In the genomic region with DNA sequence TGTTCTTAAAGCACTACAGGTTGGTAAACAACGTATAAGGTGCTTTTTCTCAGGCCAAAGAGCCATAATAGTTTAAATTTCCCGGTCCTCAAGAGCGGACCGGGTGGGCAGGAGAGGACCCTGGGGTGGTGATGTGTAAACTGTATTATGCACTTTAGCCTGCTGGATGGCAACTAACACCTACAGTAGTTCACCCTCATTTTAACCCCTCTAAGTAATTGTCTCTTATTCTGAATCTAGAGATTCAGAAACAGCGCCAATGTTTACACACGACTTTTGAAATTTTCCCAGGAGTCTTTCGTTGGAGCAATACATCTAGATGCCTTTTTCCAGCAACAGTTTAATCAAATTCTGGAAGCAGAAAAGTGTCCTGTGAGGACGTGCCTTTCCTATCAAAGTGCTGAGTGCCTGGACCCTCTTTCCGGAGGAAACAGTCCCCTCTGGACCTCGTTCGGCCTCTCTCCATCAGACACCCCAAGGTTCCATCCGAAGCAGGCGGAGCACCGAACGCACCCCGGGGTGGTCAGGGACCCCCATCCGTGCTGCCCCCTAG, we compare ENCODE assay signal across 8 cellular contexts. TPM values are rescaled to one million over a fixed set of nuclear protein-coding genes. Genes with fewer than 3 reads are reported as not detected.
A peak's percentile ranks its signal among the peaks of the same experiment; 100 is the strongest.
DNase-seq lines count a peak whose midpoint lies in the region; ATAC-seq and TF ChIP-seq lines count a peak whose summit lies in the region.

No MANE protein-coding gene starts in this region.

- peaks cover 9% of the 10 kb centered on the region for H3K4me1 ChIP-seq in CD4-positive, alpha-beta memory T cell (ENCODE audit: insufficient read depth, low read length)
- H3K4me1 ChIP-seq in endocrine pancreas (ENCODE audit: control insufficient read depth, insufficient read depth, low read length) (peaks cover 9% of the 10 kb centered on the region), neuronal stem cell (ENCODE audit: control insufficient read depth in 2 of 2, insufficient read depth in 1 of 2, low read depth in 1 of 2, low read length in 2 of 2) (peaks cover 0 to 6% of the 10 kb centered on the region in 2 donors)

- no peak overlapping the region for H2BK12ac ChIP-seq in neuronal stem cell (ENCODE audit: low read length)

- H4K8ac ChIP-seq in neuronal stem cell (ENCODE audit: low read depth, low read length) = peak overlapping the region; percentile 82

- peak overlapping the region; percentile 63 for H3K14ac ChIP-seq in neuronal stem cell (ENCODE audit: low read length)

- peak overlapping the region; percentile 37 for H3K23ac ChIP-seq in neuronal stem cell (ENCODE audit: low read depth, low read length, poor library complexity)

- peak overlapping the region; percentile 55 for H3K4ac ChIP-seq in neuronal stem cell (ENCODE audit: low read length)

- peak overlapping the region; percentile 96 for H3K4me2 ChIP-seq in neuronal stem cell (ENCODE audit: insufficient read depth, low read length, poor library complexity, severe bottlenecking)

- H2BK15ac ChIP-seq in neuronal stem cell (ENCODE audit: low read length) = peak overlapping the region; percentile 99

- WGBS in neuronal stem cell (ENCODE audit: extremely low coverage in 2 of 2, insufficient read length in 2 of 2, insufficient replicate concordance in 1 of 2), 2 donors = no CpG with 5 or more reads among the region's 17 CpGs

- intact Hi-C loops in CD4-positive, alpha-beta memory T cell (cut with micrococcal nuclease) = no loop called here

- H2AFZ ChIP-seq in neuronal stem cell (ENCODE audit: low read length) = peak overlapping the region; percentile 99

- H3K9me3 ChIP-seq in CD4-positive, alpha-beta memory T cell (ENCODE audit: control insufficient read depth in 1 of 2, low read length in 2 of 2) = no peaks in the 10 kb centered on the region
- H3K9me3 ChIP-seq in MG63 (no peaks in the 10 kb centered on the region), endocrine pancreas (ENCODE audit: control insufficient read depth, low read length) (no peaks in the 10 kb centered on the region), neuronal stem cell (replicated peaks in 1 of 2; ENCODE audit: control insufficient read depth in 2 of 2, insufficient read depth in 1 of 2, low read depth in 1 of 2, low read length in 2 of 2) (peaks cover 0 to 4% of the 10 kb centered on the region in 2 donors)

- peaks cover 2 to 27% (median 14%) of the 10 kb centered on the region in 4 donors for H3K4me1 Mint-ChIP-seq in CD4-positive, alpha-beta memory T cell

- peak overlapping the region; percentile 74 for H2BK120ac ChIP-seq in neuronal stem cell (ENCODE audit: low read depth, low read length)

- peaks cover 9% of the 10 kb centered on the region for H3K27me3 ChIP-seq in CD4-positive, alpha-beta memory T cell (ENCODE audit: insufficient read depth, low read length)
- H3K27me3 ChIP-seq in MG63 = peaks cover 44% of the 10 kb centered on the region
- no peaks in the 10 kb centered on the region for H3K27me3 ChIP-seq in endocrine pancreas (ENCODE audit: control insufficient read depth, insufficient read depth, low read length)
- H3K27me3 ChIP-seq in neuronal stem cell (ENCODE audit: control insufficient read depth in 3 of 3, insufficient read depth in 3 of 3, low read depth in 1 of 3, low read length in 3 of 3) = peaks cover 0 to 78% (median 0%) of the 10 kb centered on the region in 3 experiments

- peak overlapping the region; percentile 43 for H4K91ac ChIP-seq in neuronal stem cell (ENCODE audit: low read depth, low read length, poor library complexity)

- H3K79me1 ChIP-seq in neuronal stem cell (ENCODE audit: low read depth, low read length) = peaks cover 4% of the 10 kb centered on the region

- H3K9me3 Mint-ChIP-seq in CD4-positive, alpha-beta memory T cell = no peaks in the 10 kb centered on the region

- CTCF ChIA-PET in CD4-positive, alpha-beta memory T cell (lab: Charles Lee; ENCODE audit: partially characterized antibody) = no interaction called here

- POLR2A ChIA-PET in CD4-positive, alpha-beta memory T cell (lab: Charles Lee; ENCODE audit: partially characterized antibody) = no interaction called here

- no peak for DNase-seq in CD4-positive, alpha-beta memory T cell
- DNase-seq in MG63 (no peak), neuronal stem cell (ENCODE audit: low spot score) (no peak), GM10266 (ENCODE audit: extremely low spot score) (no peak), mesenteric fat pad (ENCODE audit: low spot score) (no peak), dedifferentiated amniotic fluid mesenchymal stem cell (ENCODE audit: extremely low spot score) (no peak)

- ATAC-seq in HG03565 (IDR thresholded peaks at IDR 0.05; ENCODE audit: unreplicated experiment) = no peak

- no peak overlapping the region for H2BK5ac ChIP-seq in neuronal stem cell (ENCODE audit: low read length)

- no peak overlapping the region for H3K27ac ChIP-seq in CD4-positive, alpha-beta memory T cell (ENCODE audit: low read depth, low read length)
- H3K27ac ChIP-seq in neuronal stem cell (replicated peaks; ENCODE audit: low read length) = no peak overlapping the region

- H3K27me3 Mint-ChIP-seq in CD4-positive, alpha-beta memory T cell = peaks cover 33 to 41% of the 10 kb centered on the region in 2 donors

- peak overlapping the region; percentile 44 to 85 (median 64) for H3K4me3 Mint-ChIP-seq in CD4-positive, alpha-beta memory T cell

- H2AK5ac ChIP-seq in neuronal stem cell (ENCODE audit: low read depth, low read length) = no peak overlapping the region

- no peak for TF ChIP-seq CTCF in GM10266 (IDR thresholded peaks at IDR 0.05; ENCODE audit: control insufficient read depth, insufficient read depth, low read depth, missing control alignments)

- H3K36me3 ChIP-seq in CD4-positive, alpha-beta memory T cell (ENCODE audit: insufficient read depth, low read length) = no peaks in the 10 kb centered on the region
- H3K36me3 ChIP-seq in MG63 = no peaks in the 10 kb centered on the region
- H3K36me3 ChIP-seq in endocrine pancreas (ENCODE audit: control insufficient read depth, insufficient read depth, low read length) = no peaks in the 10 kb centered on the region
- no peaks in the 10 kb centered on the region for H3K36me3 ChIP-seq in neuronal stem cell (replicated peaks in 1 of 2; ENCODE audit: control insufficient read depth in 2 of 2, insufficient read depth in 2 of 2, low read length in 2 of 2)

- peak overlapping the region in 1 of 2 donors; percentile 32 for H3K4me3 ChIP-seq in CD4-positive, alpha-beta memory T cell (ENCODE audit: low read length in 2 of 2)
- peak overlapping the region; percentile 47; the same call in 1 of the 2 replicates for H3K4me3 ChIP-seq in MG63
- H3K4me3 ChIP-seq in endocrine pancreas (ENCODE audit: control insufficient read depth, insufficient read depth, low read length) = peak overlapping the region; percentile 80
- H3K4me3 ChIP-seq in neuronal stem cell (ENCODE audit: low read length in 2 of 2) = peak overlapping the region; percentile 61 to 92

- H3K18ac ChIP-seq in neuronal stem cell (ENCODE audit: low read length) = peak overlapping the region; percentile 99

- no peaks in the 10 kb centered on the region for H3K36me3 Mint-ChIP-seq in CD4-positive, alpha-beta memory T cell

- peak overlapping the region; percentile 58 for H3K9ac ChIP-seq in endocrine pancreas (ENCODE audit: control insufficient read depth, insufficient read depth, low read length)
- peak overlapping the region; percentile 93 for H3K9ac ChIP-seq in neuronal stem cell (ENCODE audit: low read depth, low read length, poor library complexity)

- H3K27ac Mint-ChIP-seq in CD4-positive, alpha-beta memory T cell = no peak overlapping the region

RNA-seq across cellular contexts. Expression of a gene that starts 0.7 kb away (rescaled TPM):
- 1 to 10 TPM; 4.9 to 6.0 TPM for total RNA-seq in CD4-positive, alpha-beta memory T cell
- polyA plus RNA-seq in CD4-positive, alpha-beta memory T cell = under 1 TPM in 1 of 2 donors, not detected in 1; 0.13 TPM
- total RNA-seq in MG63 (2014; rRNA removed; shearing (Covaris generic); ENCODE audit: low replicate concordance) = 0.74 and 2.1 TPM in 2 replicates
- 13.0 TPM for polyA plus RNA-seq in neuronal stem cell (2013, experiment 1 of 2)
- polyA plus RNA-seq in neuronal stem cell (2013, experiment 2 of 2) = 13.4 TPM
- total RNA-seq in mesenteric fat pad = 1.3 TPM
